In the genomic region with DNA sequence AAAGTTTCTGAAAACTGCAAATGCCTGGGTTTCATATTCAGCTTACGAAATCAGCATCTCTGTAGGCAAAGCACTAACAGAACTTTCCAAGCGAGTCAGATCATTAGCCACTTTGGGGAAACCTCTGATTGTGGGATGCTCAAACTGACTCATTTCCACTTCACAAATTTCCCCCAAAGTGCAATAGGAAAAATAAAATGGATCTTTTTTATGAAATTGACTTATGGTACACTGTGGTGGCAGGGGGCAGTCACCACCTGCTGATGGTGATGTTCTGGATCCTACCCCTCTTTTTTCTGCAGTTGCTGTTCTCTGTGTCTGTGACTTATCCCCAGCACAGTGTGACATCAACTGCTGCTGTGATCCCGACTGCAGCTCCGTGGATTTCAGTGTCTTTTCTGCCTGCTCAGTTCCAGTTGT, we compare ENCODE assay signal across 8 cellular contexts. TPM values are rescaled to one million over a fixed set of nuclear protein-coding genes. Genes with fewer than 3 reads are reported as not detected.
DNase-seq lines count a peak whose midpoint lies in the region; ATAC-seq lines count a peak whose summit lies in the region.

No MANE protein-coding gene starts in this region.

- peak; percentile 10 to 18 for DNase-seq in activated CD4-positive, alpha-beta T cell treated with anti-CD3 and anti-CD28 coated beads for 24 hours (ENCODE audit: low read depth in 2 of 2)
- DNase-seq in activated CD4-positive, alpha-beta T cell treated with anti-CD3 and anti-CD28 coated beads, Interleukin-2, amount 50 U/mL, for 1 hour = no peak
- DNase-seq in activated CD4-positive, alpha-beta memory T cell treated with anti-CD3 and anti-CD28 coated beads, Interleukin-2, amount 10 ng/mL, durations not matched to agents 7 days and 5 days = peak; percentile 23
- DNase-seq in stimulated activated CD8-positive, alpha-beta memory T cell treated with anti-CD3 and anti-CD28 coated beads, Interleukin-7, amount 100 ng/mL, for 48 hours (ENCODE audit: extremely low read depth in 1 of 2, low read depth in 1 of 2) = peak; percentile 15 to 21
- DNase-seq in SIG-M5 treated with dmso at 0.1 percent for 504 hours (lab: John Stamatoyannopoulos, UW; ENCODE audit: unreplicated experiment) = no peak
- no peak for DNase-seq in NCI-H1048 (lab: John Stamatoyannopoulos, UW)
- DNase-seq in KG1 (lab: John Stamatoyannopoulos, UW) = no peak

- POLR2A ChIA-PET in activated CD4-positive, alpha-beta memory T cell treated with anti-CD3 and anti-CD28 coated beads, Interleukin-2, amount 10 ng/mL, durations not matched to agents 7 days and 5 days (lab: Charles Lee) = interaction anchor here (1.0 kb wide), 1 partner anchor 169 kb away, joined by 3 read pairs; a partner anchor contains a TSS

- H3K36me3 Mint-ChIP-seq in activated CD4-positive, alpha-beta memory T cell treated with anti-CD3 and anti-CD28 coated beads, Interleukin-2, amount 10 ng/mL, durations not matched to agents 7 days and 5 days (ENCODE audit: low read depth) = no peaks in the 10 kb centered on the region

- CTCF ChIA-PET in activated CD4-positive, alpha-beta memory T cell treated with anti-CD3 and anti-CD28 coated beads, Interleukin-2, amount 10 ng/mL, durations not matched to agents 7 days and 5 days (lab: Charles Lee) = interaction anchor here (0.7 to 1.3 kb wide), 3 partner anchors 78 to 268 kb away, joined by 3 to 5 read pairs (median 3); a partner anchor contains a TSS

- H3K27me3 Mint-ChIP-seq in activated CD4-positive, alpha-beta memory T cell treated with anti-CD3 and anti-CD28 coated beads, Interleukin-2, amount 10 ng/mL, durations not matched to agents 7 days and 5 days = no peaks in the 10 kb centered on the region

- no peak overlapping the region for H3K27ac Mint-ChIP-seq in activated CD4-positive, alpha-beta memory T cell treated with anti-CD3 and anti-CD28 coated beads, Interleukin-2, amount 10 ng/mL, durations not matched to agents 7 days and 5 days

- no peak overlapping the region for H3K4me3 Mint-ChIP-seq in activated CD4-positive, alpha-beta memory T cell treated with anti-CD3 and anti-CD28 coated beads, Interleukin-2, amount 10 ng/mL, durations not matched to agents 7 days and 5 days

- ATAC-seq in HG02981 (IDR thresholded peaks at IDR 0.05; ENCODE audit: unreplicated experiment) = peak; percentile 55

- H3K9me3 Mint-ChIP-seq in activated CD4-positive, alpha-beta memory T cell treated with anti-CD3 and anti-CD28 coated beads, Interleukin-2, amount 10 ng/mL, durations not matched to agents 7 days and 5 days = no peaks in the 10 kb centered on the region

- peaks cover 9% of the 10 kb centered on the region for H3K4me1 Mint-ChIP-seq in activated CD4-positive, alpha-beta memory T cell treated with anti-CD3 and anti-CD28 coated beads, Interleukin-2, amount 10 ng/mL, durations not matched to agents 7 days and 5 days

RNA-seq across cellular contexts. Expression of a gene that starts 5.6 kb away (rescaled TPM):
- 1 to 10 TPM; 2.6 to 3.4 TPM for total RNA-seq in activated CD4-positive, alpha-beta memory T cell treated with anti-CD3 and anti-CD28 coated beads, Interleukin-2, amount 10 ng/mL, durations not matched to agents 7 days and 5 days

RNA-seq across cellular contexts. Expression of a gene that starts 36.4 kb away (rescaled TPM):
- total RNA-seq in activated CD4-positive, alpha-beta memory T cell treated with anti-CD3 and anti-CD28 coated beads, Interleukin-2, amount 10 ng/mL, durations not matched to agents 7 days and 5 days = 10 to 100 TPM; 31.5 to 31.8 TPM

Comparison
In these comparisons a context has a peak if more than half of its experiments do, and no peak if none do; other contexts are left out.
1. DNase-seq: peak in activated CD4-positive, alpha-beta T cell treated with anti-CD3 and anti-CD28 coated beads for 24 hours (2 of 2), activated CD4-positive, alpha-beta memory T cell treated with anti-CD3 and anti-CD28 coated beads, Interleukin-2, amount 10 ng/mL, durations not matched to agents 7 days and 5 days (single experiment) and stimulated activated CD8-positive, alpha-beta memory T cell treated with anti-CD3 and anti-CD28 coated beads, Interleukin-7, amount 100 ng/mL, for 48 hours (2 of 2); none in activated CD4-positive, alpha-beta T cell treated with anti-CD3 and anti-CD28 coated beads, Interleukin-2, amount 50 U/mL, for 1 hour (single experiment), SIG-M5 treated with dmso at 0.1 percent for 504 hours (single experiment), NCI-H1048 (single experiment) and KG1 (single experiment).